Comparison of ENCODE assay signal across 8 cellular contexts in genomic region chrX:49291615-49292337, GRCh38. TPM values are rescaled to one million over a fixed set of nuclear protein-coding genes. Genes with fewer than 3 reads are reported as not detected.
A peak's percentile ranks its signal among the peaks of the same experiment; 100 is the strongest.
DNase-seq lines count a peak whose midpoint lies in the region; ATAC-seq and TF ChIP-seq lines count a peak whose summit lies in the region.
"Had no signal": no experiment of that assay in that cellular context is flagged by ENCODE, and none has a peak within 500 bp of the region (broad histone marks: within the 10 kb centered on the region; RNA-seq: fewer than 3 reads in every experiment).

No MANE protein-coding gene starts in this region.

- no peaks in the 10 kb centered on the region for H3K27me3 Mint-ChIP-seq in activated naive CD8-positive, alpha-beta T cell

- TF ChIP-seq CTCF in GM12874 (IDR thresholded peaks at IDR 0.05; ENCODE audit: insufficient read depth, low read depth, low read length) (peak; percentile 68; the same call in 1 of the 2 replicates), smooth muscle cell (IDR thresholded peaks at IDR 0.05; ENCODE audit: borderline replicate concordance, insufficient read depth, poor library complexity, severe bottlenecking) (peak; percentile 42)

- no peaks in the 10 kb centered on the region for H3K9me3 ChIP-seq in right cardiac atrium (ENCODE audit: control insufficient read depth, low read length)
- H3K9me3 ChIP-seq in smooth muscle cell (replicated peaks; ENCODE audit: low read depth) = no peaks in the 10 kb centered on the region

- H3K27ac ChIP-seq in right cardiac atrium (ENCODE audit: low read length) (no peak overlapping the region), smooth muscle cell (ENCODE audit: low read depth) (no peak overlapping the region)

- H3K27me3 ChIP-seq in right cardiac atrium (ENCODE audit: control insufficient read depth, insufficient read depth) = no peaks in the 10 kb centered on the region
- H3K27me3 ChIP-seq in smooth muscle cell (ENCODE audit: low read depth) = no peaks in the 10 kb centered on the region

- peak overlapping the region; percentile 41 for H3K27ac Mint-ChIP-seq in activated naive CD8-positive, alpha-beta T cell

- no peak overlapping the region for H3K4me3 ChIP-seq in right cardiac atrium (ENCODE audit: low read length)
- H3K4me3 ChIP-seq in smooth muscle cell = no peak overlapping the region

- H3K79me2 ChIP-seq in smooth muscle cell (ENCODE audit: low read depth) = no peaks in the 10 kb centered on the region

- WGBS in right cardiac atrium = 17% methylated on average over 11 of the region's 11 CpGs
- WGBS in smooth muscle cell (ENCODE audit: low lambda C conversion rate) = 50% methylated on average over 11 of the region's 11 CpGs

- H3K4me3 Mint-ChIP-seq in activated naive CD8-positive, alpha-beta T cell = no peak overlapping the region

- H3F3A ChIP-seq in smooth muscle cell (ENCODE audit: low read depth) = no peaks in the 10 kb centered on the region

- H3K4me2 ChIP-seq in smooth muscle cell = no peak overlapping the region

- no peak overlapping the region for H2AFZ ChIP-seq in smooth muscle cell (ENCODE audit: low read depth)

- H3K36me3 ChIP-seq in smooth muscle cell (ENCODE audit: low read depth) = no peaks in the 10 kb centered on the region

- H4K20me1 ChIP-seq in smooth muscle cell (ENCODE audit: low read depth) = no peaks in the 10 kb centered on the region

- no peak overlapping the region for H3K9ac ChIP-seq in smooth muscle cell (ENCODE audit: low read depth)

- ATAC-seq in SK-N-SH treated with all-trans-retinoic acid at 6 μM for 48 hours (peak; percentile 96), right cardiac atrium (peak; percentile 78 to 81), GM18870 (IDR thresholded peaks at IDR 0.05; ENCODE audit: unreplicated experiment) (no peak)

- peak; percentile 56 for DNase-seq in HK-2 (ENCODE audit: unreplicated experiment)
- DNase-seq in right cardiac atrium = peak; percentile 54 to 80 (median 79)
- DNase-seq in smooth muscle cell (lab: John Stamatoyannopoulos, UW; ENCODE audit: unreplicated experiment) = peak; percentile 5

- intact Hi-C loops in right cardiac atrium (cut with DNase I) = no loop called here

- H3K4me1 ChIP-seq in right cardiac atrium (ENCODE audit: control insufficient read depth, insufficient read depth, low read length) (no peaks in the 10 kb centered on the region), smooth muscle cell (ENCODE audit: low read depth) (no peaks in the 10 kb centered on the region)

- no peaks in the 10 kb centered on the region for H3K36me3 Mint-ChIP-seq in activated naive CD8-positive, alpha-beta T cell

- H3K9me3 Mint-ChIP-seq in activated naive CD8-positive, alpha-beta T cell (ENCODE audit: low read depth) = no peaks in the 10 kb centered on the region

- H3K4me1 Mint-ChIP-seq in activated naive CD8-positive, alpha-beta T cell (ENCODE audit: low read depth) = peaks cover 38% of the 10 kb centered on the region

TF ChIP-seq in SK-N-SH treated with all-trans-retinoic acid at 6 μM for 48 hours, 23 proteins besides CTCF, POLR2A, EP300 and RAD21 (continues in another document):
- TF ChIP-seq TSHZ2 (CRISPR knock-in tag; IDR thresholded peaks at IDR 0.05) (no peak), SNAI2 (CRISPR knock-in tag; IDR thresholded peaks at IDR 0.05) (no peak), GLIS3 (CRISPR knock-in tag; IDR thresholded peaks at IDR 0.05) (no peak), ISL1 (CRISPR knock-in tag; IDR thresholded peaks at IDR 0.05) (no peak), TCF4 (CRISPR knock-in tag; IDR thresholded peaks at IDR 0.05; ENCODE audit: borderline replicate concordance) (no peak), ZNF8 (CRISPR knock-in tag; IDR thresholded peaks at IDR 0.05) (no peak), TOX (CRISPR knock-in tag; IDR thresholded peaks at IDR 0.05; ENCODE audit: borderline replicate concordance) (no peak), OSR1 (CRISPR knock-in tag; IDR thresholded peaks at IDR 0.05) (no peak), CREB5 (CRISPR knock-in tag; IDR thresholded peaks at IDR 0.05; ENCODE audit: low read depth) (no peak), ZFP3 (CRISPR knock-in tag; IDR thresholded peaks at IDR 0.05) (no peak), RARB (CRISPR knock-in tag; IDR thresholded peaks at IDR 0.05) (no peak), ARNTL (CRISPR knock-in tag; IDR thresholded peaks at IDR 0.05; ENCODE audit: borderline replicate concordance, low read depth) (no peak), CSDC2 (CRISPR knock-in tag; IDR thresholded peaks at IDR 0.05) (no peak), CSRNP3 (CRISPR knock-in tag; IDR thresholded peaks at IDR 0.05) (no peak), BACH2 (CRISPR knock-in tag; IDR thresholded peaks at IDR 0.05; ENCODE audit: borderline replicate concordance) (no peak), PPARA (CRISPR knock-in tag; IDR thresholded peaks at IDR 0.05; ENCODE audit: borderline replicate concordance) (no peak), PATZ1 (CRISPR knock-in tag; IDR thresholded peaks at IDR 0.05; ENCODE audit: borderline replicate concordance) (no peak)

RNA-seq across cellular contexts. Expression of gene GAGE10, which starts 11.7 kb away (rescaled TPM):
- total RNA-seq in right cardiac atrium = not detected
- not detected for polyA plus RNA-seq in right cardiac atrium
- total RNA-seq in smooth muscle cell = not detected in 2 replicates
- polyA plus RNA-seq in smooth muscle cell = not detected in 2 replicates
- total RNA-seq: frontal cortex had no signal

RNA-seq across cellular contexts. Expression of gene PPP1R3F, which starts 22.2 kb away (rescaled TPM):
- total RNA-seq in right cardiac atrium (10 to 100 TPM; 23.8 to 29.3 (median 25.5) TPM), smooth muscle cell (2.4 and 3.3 TPM in 2 replicates)
- polyA plus RNA-seq in right cardiac atrium (23.5 TPM), smooth muscle cell (14.5 and 15.6 TPM in 2 replicates)

RNA-seq across cellular contexts. Expression of gene FOXP3, which starts 27.3 kb away (rescaled TPM):
- total RNA-seq in right cardiac atrium (under 1 TPM in 2 of 4 donors, not detected in 2; 0.09 to 0.28 TPM), smooth muscle cell (not detected in 2 replicates)
- polyA plus RNA-seq in right cardiac atrium (0.05 TPM), smooth muscle cell (not detected in 2 replicates)
- total RNA-seq: frontal cortex had no signal

RNA-seq across cellular contexts. Expression of gene GAGE12J, which starts 30.1 kb away (rescaled TPM):
- total RNA-seq in right cardiac atrium (not detected), smooth muscle cell (not detected in 2 replicates)
- polyA plus RNA-seq in right cardiac atrium (not detected), smooth muscle cell (not detected in 2 replicates)
- total RNA-seq: frontal cortex had no signal

RNA-seq across cellular contexts. Expression of gene GAGE13, which starts 39.6 kb away (rescaled TPM):
- not detected for total RNA-seq in right cardiac atrium
- polyA plus RNA-seq in right cardiac atrium = not detected
- not detected in 2 replicates for total RNA-seq in smooth muscle cell
- not detected in 2 replicates for polyA plus RNA-seq in smooth muscle cell
- total RNA-seq: frontal cortex had no signal

Comparison
In these comparisons a context has a peak if more than half of its experiments do, and no peak if none do; other contexts are left out.
1. DNase-seq: peak in every context shown above with its lines; median percentile 79 in right cardiac atrium; 56 in HK-2; 5 in smooth muscle cell.